Comparison of ENCODE assay signal across 1 cellular context in the genomic region with DNA sequence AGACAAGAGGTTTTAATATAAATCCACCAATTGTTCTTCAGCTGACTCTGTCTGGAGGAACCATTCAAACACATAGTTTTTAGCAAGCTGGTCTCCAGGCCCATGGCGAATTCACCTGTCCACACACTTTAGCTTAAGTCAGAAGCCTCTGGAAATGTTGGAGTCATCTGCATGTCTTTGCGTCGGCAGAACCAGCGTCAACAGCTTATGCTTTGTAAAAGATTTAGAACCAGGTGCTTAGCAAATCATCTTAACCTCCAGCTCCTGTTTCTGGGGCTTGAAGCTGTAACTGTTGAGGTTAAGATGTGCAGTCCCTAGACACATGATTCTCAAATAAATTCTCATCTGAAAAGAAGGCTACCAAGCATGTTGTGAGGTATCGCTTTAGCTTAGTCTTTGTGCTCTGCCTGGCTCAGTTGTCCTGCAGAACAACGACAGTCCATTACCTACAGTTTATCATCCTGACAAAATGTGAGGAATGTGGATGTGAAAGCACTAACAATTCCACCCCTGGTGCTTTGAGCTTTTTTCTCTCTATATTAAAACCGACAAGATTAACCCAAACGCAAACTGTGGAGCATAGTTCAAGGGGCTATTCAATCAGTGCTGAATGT.
TF ChIP-seq lines count a peak whose summit lies in the region.

No MANE protein-coding gene starts in this region.

TF ChIP-seq in WTC11, 78 proteins besides CTCF, POLR2A, EP300 and RAD21 (continued from another document):
- TF ChIP-seq, protein P1, sequence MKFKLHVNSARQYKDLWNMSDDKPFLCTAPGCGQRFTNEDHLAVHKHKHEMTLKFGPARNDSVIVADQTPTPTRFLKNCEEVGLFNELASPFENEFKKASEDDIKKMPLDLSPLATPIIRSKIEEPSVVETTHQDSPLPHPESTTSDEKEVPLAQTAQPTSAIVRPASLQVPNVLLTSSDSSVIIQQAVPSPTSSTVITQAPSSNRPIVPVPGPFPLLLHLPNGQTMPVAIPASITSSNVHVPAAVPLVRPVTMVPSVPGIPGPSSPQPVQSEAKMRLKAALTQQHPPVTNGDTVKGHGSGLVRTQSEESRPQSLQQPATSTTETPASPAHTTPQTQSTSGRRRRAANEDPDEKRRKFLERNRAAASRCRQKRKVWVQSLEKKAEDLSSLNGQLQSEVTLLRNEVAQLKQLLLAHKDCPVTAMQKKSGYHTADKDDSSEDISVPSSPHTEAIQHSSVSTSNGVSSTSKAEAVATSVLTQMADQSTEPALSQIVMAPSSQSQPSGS (CRISPR knock-in tag; IDR thresholded peaks at IDR 0.05; ENCODE audit: borderline replicate concordance, low read depth), result no peak
- TF ChIP-seq KAT7 (CRISPR knock-in tag; IDR thresholded peaks at IDR 0.05; ENCODE audit: borderline replicate concordance) (no peak), ZNF416 (CRISPR knock-in tag; IDR thresholded peaks at IDR 0.05) (no peak), MXD4 (CRISPR knock-in tag; IDR thresholded peaks at IDR 0.05; ENCODE audit: borderline replicate concordance) (no peak), ETV6 (CRISPR knock-in tag; IDR thresholded peaks at IDR 0.05) (no peak)
- TF ChIP-seq, protein P2, sequence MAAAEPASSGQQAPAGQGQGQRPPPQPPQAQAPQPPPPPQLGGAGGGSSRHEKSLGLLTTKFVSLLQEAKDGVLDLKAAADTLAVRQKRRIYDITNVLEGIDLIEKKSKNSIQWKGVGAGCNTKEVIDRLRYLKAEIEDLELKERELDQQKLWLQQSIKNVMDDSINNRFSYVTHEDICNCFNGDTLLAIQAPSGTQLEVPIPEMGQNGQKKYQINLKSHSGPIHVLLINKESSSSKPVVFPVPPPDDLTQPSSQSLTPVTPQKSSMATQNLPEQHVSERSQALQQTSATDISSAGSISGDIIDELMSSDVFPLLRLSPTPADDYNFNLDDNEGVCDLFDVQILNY (CRISPR knock-in tag; IDR thresholded peaks at IDR 0.05), result no peak
- TF ChIP-seq, protein P3, sequence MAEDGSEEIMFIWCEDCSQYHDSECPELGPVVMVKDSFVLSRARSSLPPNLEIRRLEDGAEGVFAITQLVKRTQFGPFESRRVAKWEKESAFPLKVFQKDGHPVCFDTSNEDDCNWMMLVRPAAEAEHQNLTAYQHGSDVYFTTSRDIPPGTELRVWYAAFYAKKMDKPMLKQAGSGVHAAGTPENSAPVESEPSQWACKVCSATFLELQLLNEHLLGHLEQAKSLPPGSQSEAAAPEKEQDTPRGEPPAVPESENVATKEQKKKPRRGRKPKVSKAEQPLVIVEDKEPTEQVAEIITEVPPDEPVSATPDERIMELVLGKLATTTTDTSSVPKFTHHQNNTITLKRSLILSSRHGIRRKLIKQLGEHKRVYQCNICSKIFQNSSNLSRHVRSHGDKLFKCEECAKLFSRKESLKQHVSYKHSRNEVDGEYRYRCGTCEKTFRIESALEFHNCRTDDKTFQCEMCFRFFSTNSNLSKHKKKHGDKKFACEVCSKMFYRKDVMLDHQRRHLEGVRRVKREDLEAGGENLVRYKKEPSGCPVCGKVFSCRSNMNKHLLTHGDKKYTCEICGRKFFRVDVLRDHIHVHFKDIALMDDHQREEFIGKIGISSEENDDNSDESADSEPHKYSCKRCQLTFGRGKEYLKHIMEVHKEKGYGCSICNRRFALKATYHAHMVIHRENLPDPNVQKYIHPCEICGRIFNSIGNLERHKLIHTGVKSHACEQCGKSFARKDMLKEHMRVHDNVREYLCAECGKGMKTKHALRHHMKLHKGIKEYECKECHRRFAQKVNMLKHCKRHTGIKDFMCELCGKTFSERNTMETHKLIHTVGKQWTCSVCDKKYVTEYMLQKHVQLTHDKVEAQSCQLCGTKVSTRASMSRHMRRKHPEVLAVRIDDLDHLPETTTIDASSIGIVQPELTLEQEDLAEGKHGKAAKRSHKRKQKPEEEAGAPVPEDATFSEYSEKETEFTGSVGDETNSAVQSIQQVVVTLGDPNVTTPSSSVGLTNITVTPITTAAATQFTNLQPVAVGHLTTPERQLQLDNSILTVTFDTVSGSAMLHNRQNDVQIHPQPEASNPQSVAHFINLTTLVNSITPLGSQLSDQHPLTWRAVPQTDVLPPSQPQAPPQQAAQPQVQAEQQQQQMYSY (CRISPR knock-in tag; IDR thresholded peaks at IDR 0.05), result no peak
- TF ChIP-seq, protein P4, sequence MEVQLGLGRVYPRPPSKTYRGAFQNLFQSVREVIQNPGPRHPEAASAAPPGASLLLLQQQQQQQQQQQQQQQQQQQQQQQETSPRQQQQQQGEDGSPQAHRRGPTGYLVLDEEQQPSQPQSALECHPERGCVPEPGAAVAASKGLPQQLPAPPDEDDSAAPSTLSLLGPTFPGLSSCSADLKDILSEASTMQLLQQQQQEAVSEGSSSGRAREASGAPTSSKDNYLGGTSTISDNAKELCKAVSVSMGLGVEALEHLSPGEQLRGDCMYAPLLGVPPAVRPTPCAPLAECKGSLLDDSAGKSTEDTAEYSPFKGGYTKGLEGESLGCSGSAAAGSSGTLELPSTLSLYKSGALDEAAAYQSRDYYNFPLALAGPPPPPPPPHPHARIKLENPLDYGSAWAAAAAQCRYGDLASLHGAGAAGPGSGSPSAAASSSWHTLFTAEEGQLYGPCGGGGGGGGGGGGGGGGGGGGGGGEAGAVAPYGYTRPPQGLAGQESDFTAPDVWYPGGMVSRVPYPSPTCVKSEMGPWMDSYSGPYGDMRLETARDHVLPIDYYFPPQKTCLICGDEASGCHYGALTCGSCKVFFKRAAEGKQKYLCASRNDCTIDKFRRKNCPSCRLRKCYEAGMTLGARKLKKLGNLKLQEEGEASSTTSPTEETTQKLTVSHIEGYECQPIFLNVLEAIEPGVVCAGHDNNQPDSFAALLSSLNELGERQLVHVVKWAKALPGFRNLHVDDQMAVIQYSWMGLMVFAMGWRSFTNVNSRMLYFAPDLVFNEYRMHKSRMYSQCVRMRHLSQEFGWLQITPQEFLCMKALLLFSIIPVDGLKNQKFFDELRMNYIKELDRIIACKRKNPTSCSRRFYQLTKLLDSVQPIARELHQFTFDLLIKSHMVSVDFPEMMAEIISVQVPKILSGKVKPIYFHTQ (CRISPR knock-in tag; IDR thresholded peaks at IDR 0.05), result no peak
- TF ChIP-seq, protein P5, sequence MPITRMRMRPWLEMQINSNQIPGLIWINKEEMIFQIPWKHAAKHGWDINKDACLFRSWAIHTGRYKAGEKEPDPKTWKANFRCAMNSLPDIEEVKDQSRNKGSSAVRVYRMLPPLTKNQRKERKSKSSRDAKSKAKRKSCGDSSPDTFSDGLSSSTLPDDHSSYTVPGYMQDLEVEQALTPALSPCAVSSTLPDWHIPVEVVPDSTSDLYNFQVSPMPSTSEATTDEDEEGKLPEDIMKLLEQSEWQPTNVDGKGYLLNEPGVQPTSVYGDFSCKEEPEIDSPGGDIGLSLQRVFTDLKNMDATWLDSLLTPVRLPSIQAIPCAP (CRISPR knock-in tag; IDR thresholded peaks at IDR 0.05), result no peak
- TF ChIP-seq, protein P6, sequence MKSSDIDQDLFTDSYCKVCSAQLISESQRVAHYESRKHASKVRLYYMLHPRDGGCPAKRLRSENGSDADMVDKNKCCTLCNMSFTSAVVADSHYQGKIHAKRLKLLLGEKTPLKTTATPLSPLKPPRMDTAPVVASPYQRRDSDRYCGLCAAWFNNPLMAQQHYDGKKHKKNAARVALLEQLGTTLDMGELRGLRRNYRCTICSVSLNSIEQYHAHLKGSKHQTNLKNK (CRISPR knock-in tag; IDR thresholded peaks at IDR 0.05), result no peak
